ENCODE assay signal across 19 cellular contexts in genomic region chr7:150409300-150410030, GRCh38. TPM values are rescaled to one million over a fixed set of nuclear protein-coding genes. Genes with fewer than 3 reads are reported as not detected.
DNase-seq lines count a peak whose midpoint lies in the region; ATAC-seq and TF ChIP-seq lines count a peak whose summit lies in the region.
"Had no signal": no experiment of that assay in that cellular context is flagged by ENCODE, and none has a peak within 500 bp of the region (broad histone marks: within the 10 kb centered on the region; RNA-seq: fewer than 3 reads in every experiment).

No MANE protein-coding gene starts in this region.

- H3K27me3 Mint-ChIP-seq in activated CD4-positive, alpha-beta memory T cell treated with anti-CD3 and anti-CD28 coated beads, Interleukin-2, amount 10 ng/mL, durations not matched to agents 7 days and 5 days, result no peaks in the 10 kb centered on the region
- H3K27me3 Mint-ChIP-seq in activated CD4-positive, alpha-beta memory T cell treated with anti-CD3 and anti-CD28 coated beads for 36 hours, result no peaks in the 10 kb centered on the region
- no peaks in the 10 kb centered on the region for H3K27me3 Mint-ChIP-seq in effector memory CD8-positive, alpha-beta T cell

- POLR2A ChIA-PET in activated CD4-positive, alpha-beta memory T cell treated with anti-CD3 and anti-CD28 coated beads, Interleukin-2, amount 10 ng/mL, durations not matched to agents 7 days and 5 days (lab: Charles Lee), result no interaction called here
- POLR2A ChIA-PET in activated CD4-positive, alpha-beta memory T cell treated with anti-CD3 and anti-CD28 coated beads for 36 hours (lab: Charles Lee), result no interaction called here

- H3K4me1 ChIP-seq in sigmoid colon (peaks cover 0 to 26% (median 20%) of the 10 kb centered on the region in 4 donors), tibial artery (peaks cover 0 to 18% (median 12%) of the 10 kb centered on the region in 4 donors)

- H3K27me3 ChIP-seq in H7 (ENCODE audit: control insufficient read depth, insufficient read depth, low read length) (no peaks in the 10 kb centered on the region), sigmoid colon (no peaks in the 10 kb centered on the region), tibial artery (no peaks in the 10 kb centered on the region)

- H3K36me3 Mint-ChIP-seq in activated CD4-positive, alpha-beta memory T cell treated with anti-CD3 and anti-CD28 coated beads, Interleukin-2, amount 10 ng/mL, durations not matched to agents 7 days and 5 days (ENCODE audit: low read depth), result peaks cover 27% of the 10 kb centered on the region
- peaks cover 12% of the 10 kb centered on the region for H3K36me3 Mint-ChIP-seq in activated CD4-positive, alpha-beta memory T cell treated with anti-CD3 and anti-CD28 coated beads for 36 hours
- H3K36me3 Mint-ChIP-seq in effector memory CD8-positive, alpha-beta T cell (ENCODE audit: insufficient read depth), result peaks cover 34% of the 10 kb centered on the region

- no peak for DNase-seq in activated CD4-positive, alpha-beta memory T cell treated with anti-CD3 and anti-CD28 coated beads, Interleukin-2, amount 10 ng/mL, durations not matched to agents 7 days and 5 days
- no peak for DNase-seq in activated CD4-positive, alpha-beta memory T cell treated with anti-CD3 and anti-CD28 coated beads for 36 hours
- DNase-seq in H7 (peak; percentile 18), sigmoid colon (peak; percentile 63), EL (no peak), tibial artery (no peak), iPS-NIHi7 (ENCODE audit: extremely low spot score) (no peak)
- no peak for DNase-seq in effector memory CD8-positive, alpha-beta T cell
- DNase-seq: activated CD8-positive, alpha-beta memory T cell treated with anti-CD3 and anti-CD28 coated beads for 24 hours; activated gamma-delta T cell treated with Interleukin-2 at 50 U/mL for 16 hours; HCEC 1CT; IMR-90; kidney glomerular epithelial cell; NCI-H2029; trophoblast cell had no signal

- intact Hi-C loops in activated CD4-positive, alpha-beta memory T cell treated with anti-CD3 and anti-CD28 coated beads for 36 hours (cut with micrococcal nuclease), result no loop called here
- intact Hi-C loops in sigmoid colon (cut with DNase I) (loop anchor here (5.0 to 10.0 kb wide), 5 partner anchors 42 to 1262 kb away; partner anchors contain the start of genes ATP6V0E2, REPIN1, ZNF398 and ZNF467), tibial artery (cut with DNase I; ENCODE audit: low total_unique reads) (loop anchor here (10.0 kb wide), 1 partner anchor 635 kb away; the partner anchor contains the start of gene ZNF467)

- no peaks in the 10 kb centered on the region for H3K9me3 Mint-ChIP-seq in activated CD4-positive, alpha-beta memory T cell treated with anti-CD3 and anti-CD28 coated beads, Interleukin-2, amount 10 ng/mL, durations not matched to agents 7 days and 5 days
- no peaks in the 10 kb centered on the region for H3K9me3 Mint-ChIP-seq in activated CD4-positive, alpha-beta memory T cell treated with anti-CD3 and anti-CD28 coated beads for 36 hours
- H3K9me3 Mint-ChIP-seq in effector memory CD8-positive, alpha-beta T cell, result no peaks in the 10 kb centered on the region

- TF ChIP-seq CTCF in sigmoid colon (IDR thresholded peaks at IDR 0.05) (no peak), tibial artery (IDR thresholded peaks at IDR 0.05) (no peak)

- peak overlapping the region; percentile 40 for H3K27ac Mint-ChIP-seq in activated CD4-positive, alpha-beta memory T cell treated with anti-CD3 and anti-CD28 coated beads, Interleukin-2, amount 10 ng/mL, durations not matched to agents 7 days and 5 days
- no peak overlapping the region for H3K27ac Mint-ChIP-seq in activated CD4-positive, alpha-beta memory T cell treated with anti-CD3 and anti-CD28 coated beads for 36 hours
- peak overlapping the region; percentile 87 to 94 for H3K27ac Mint-ChIP-seq in effector memory CD8-positive, alpha-beta T cell

- peaks cover 7% of the 10 kb centered on the region for H3K36me3 ChIP-seq in H7 (replicated peaks; ENCODE audit: control insufficient read depth, insufficient read depth, low read length)
- H3K36me3 ChIP-seq in sigmoid colon, result peaks cover 0 to 31% (median 5%) of the 10 kb centered on the region in 4 donors
- peaks cover 0 to 50% (median 10%) of the 10 kb centered on the region in 3 donors for H3K36me3 ChIP-seq in tibial artery
- H3K36me3 ChIP-seq: neutrophil had no signal

- CTCF ChIA-PET in activated CD4-positive, alpha-beta memory T cell treated with anti-CD3 and anti-CD28 coated beads, Interleukin-2, amount 10 ng/mL, durations not matched to agents 7 days and 5 days (lab: Charles Lee), result interaction anchor here (0.9 to 2.3 kb wide), 4 partner anchors 8 to 369 kb away, joined by 3 to 5 read pairs (median 4); no protein-coding TSS in a partner anchor
- CTCF ChIA-PET in activated CD4-positive, alpha-beta memory T cell treated with anti-CD3 and anti-CD28 coated beads for 36 hours (lab: Charles Lee), result interaction anchor here (1.3 kb wide), 1 partner anchor 12 kb away, joined by 3 read pairs; no protein-coding TSS in a partner anchor

- H3K27ac ChIP-seq in sigmoid colon (peak overlapping the region in 2 of 4 donors; percentile 8 to 42), tibial artery (no peak overlapping the region)
- H3K27ac ChIP-seq: neutrophil had no signal

- H3K9me3 ChIP-seq in sigmoid colon, result no peaks in the 10 kb centered on the region
- H3K9me3 ChIP-seq in tibial artery, result no peaks in the 10 kb centered on the region
- H3K9me3 ChIP-seq: neutrophil had no signal

- WGBS in sigmoid colon, 2 donors, result 79 to 85% methylated on average over 10 of the region's 10 CpGs

- TF ChIP-seq POLR2A in sigmoid colon (IDR thresholded peaks at IDR 0.05), result no peak

- H3K4me3 ChIP-seq in H7 (ENCODE audit: insufficient read depth, low read depth, low read length) (no peak overlapping the region), sigmoid colon (no peak overlapping the region), tibial artery (no peak overlapping the region)

- H3K4me3 Mint-ChIP-seq in activated CD4-positive, alpha-beta memory T cell treated with anti-CD3 and anti-CD28 coated beads, Interleukin-2, amount 10 ng/mL, durations not matched to agents 7 days and 5 days, result no peak overlapping the region
- no peak overlapping the region for H3K4me3 Mint-ChIP-seq in activated CD4-positive, alpha-beta memory T cell treated with anti-CD3 and anti-CD28 coated beads for 36 hours
- no peak overlapping the region for H3K4me3 Mint-ChIP-seq in effector memory CD8-positive, alpha-beta T cell

- no peak for ATAC-seq in effector memory CD8-positive, alpha-beta T cell (replicated peaks)

- TF ChIP-seq EP300 in sigmoid colon (IDR thresholded peaks at IDR 0.05), result no peak

- H3K4me1 Mint-ChIP-seq in activated CD4-positive, alpha-beta memory T cell treated with anti-CD3 and anti-CD28 coated beads, Interleukin-2, amount 10 ng/mL, durations not matched to agents 7 days and 5 days, result peaks cover 25% of the 10 kb centered on the region
- peaks cover 24% of the 10 kb centered on the region for H3K4me1 Mint-ChIP-seq in activated CD4-positive, alpha-beta memory T cell treated with anti-CD3 and anti-CD28 coated beads for 36 hours (ENCODE audit: low read depth)
- peaks cover 25 to 27% of the 10 kb centered on the region in 2 donors for H3K4me1 Mint-ChIP-seq in effector memory CD8-positive, alpha-beta T cell (ENCODE audit: low read depth in 2 of 2)

RNA-seq across cellular contexts. Expression of gene ZNF775, which starts 30.3 kb away (rescaled TPM):
- total RNA-seq in activated CD4-positive, alpha-beta memory T cell treated with anti-CD3 and anti-CD28 coated beads, Interleukin-2, amount 10 ng/mL, durations not matched to agents 7 days and 5 days, result 1 to 10 TPM; 6.4 to 7.1 TPM
- 1 to 10 TPM; 6.0 to 6.8 TPM for total RNA-seq in activated CD4-positive, alpha-beta memory T cell treated with anti-CD3 and anti-CD28 coated beads for 36 hours
- total RNA-seq in H7 (2014; rRNA removed; shearing (Covaris generic)), result 44.2 and 56.7 TPM in 2 replicates
- 10 to 100 TPM in 1 of 4 donors, 1 to 10 TPM in 3; 6.1 to 10.7 (median 6.9) TPM for total RNA-seq in sigmoid colon
- 1 to 10 TPM; 3.0 to 6.1 (median 5.4) TPM for polyA plus RNA-seq in sigmoid colon

RNA-seq across cellular contexts. Expression of gene REPIN1, which starts 40.8 kb away (rescaled TPM):
- 10 to 100 TPM; 42.9 to 45.9 TPM for total RNA-seq in activated CD4-positive, alpha-beta memory T cell treated with anti-CD3 and anti-CD28 coated beads, Interleukin-2, amount 10 ng/mL, durations not matched to agents 7 days and 5 days
- total RNA-seq in activated CD4-positive, alpha-beta memory T cell treated with anti-CD3 and anti-CD28 coated beads for 36 hours, result 10 to 100 TPM; 52.3 to 56.9 TPM
- total RNA-seq in H7 (2014; rRNA removed; shearing (Covaris generic)), result 149 and 155 TPM in 2 replicates
- total RNA-seq in sigmoid colon, result 10 to 100 TPM; 56.3 to 63.7 (median 57.0) TPM
- polyA plus RNA-seq in sigmoid colon, result 100 to 1,000 TPM in 1 of 3 donors, 10 to 100 TPM in 2; 50.9 to 131 (median 52.3) TPM

RNA-seq across cellular contexts. Expression of gene GIMAP8, which starts 41.0 kb away (rescaled TPM):
- total RNA-seq in activated CD4-positive, alpha-beta memory T cell treated with anti-CD3 and anti-CD28 coated beads, Interleukin-2, amount 10 ng/mL, durations not matched to agents 7 days and 5 days, result 10 to 100 TPM; 25.1 to 26.4 TPM
- total RNA-seq in activated CD4-positive, alpha-beta memory T cell treated with anti-CD3 and anti-CD28 coated beads for 36 hours, result 10 to 100 TPM; 11.8 TPM
- total RNA-seq in H7 (2014; rRNA removed; shearing (Covaris generic)), result not detected in 2 replicates
- total RNA-seq in sigmoid colon, result 1 to 10 TPM; 5.3 to 7.9 (median 7.2) TPM
- 10 to 100 TPM in 1 of 3 donors, 1 to 10 TPM in 2; 2.4 to 10.7 (median 2.8) TPM for polyA plus RNA-seq in sigmoid colon
- total RNA-seq: A673, Daoy, IMR-90, NCI-H460 had no signal
- polyA plus RNA-seq: IMR-90 had no signal

Comparison
In these comparisons a context has a peak if more than half of its experiments do, and no peak if none do; other contexts are left out.
1. DNase-seq: peak in H7 (single experiment) and sigmoid colon (single experiment); none in activated CD4-positive, alpha-beta memory T cell treated with anti-CD3 and anti-CD28 coated beads, Interleukin-2, amount 10 ng/mL, durations not matched to agents 7 days and 5 days (single experiment), activated CD4-positive, alpha-beta memory T cell treated with anti-CD3 and anti-CD28 coated beads for 36 hours (single experiment), effector memory CD8-positive, alpha-beta T cell (0 of 3), EL (single experiment), tibial artery (0 of 2) and iPS-NIHi7 (single experiment).